Comparison of ENCODE assay signal across 9 cellular contexts in genomic region chr16:66523861-66524354, GRCh38. TPM values are rescaled to one million over a fixed set of nuclear protein-coding genes. Genes with fewer than 3 reads are reported as not detected.
A peak's percentile ranks its signal among the peaks of the same experiment; 100 is the strongest.
DNase-seq lines count a peak whose midpoint lies in the region; ATAC-seq and TF ChIP-seq lines count a peak whose summit lies in the region.
"Had no signal": no experiment of that assay in that cellular context is flagged by ENCODE, and none has a peak within 500 bp of the region (broad histone marks: within the 10 kb centered on the region; RNA-seq: fewer than 3 reads in every experiment).

No MANE protein-coding gene starts in this region.

- H3F3A ChIP-seq in Loucy (ENCODE audit: low read depth): peaks cover 13% of the 10 kb centered on the region

- H3K79me2 ChIP-seq in Loucy (ENCODE audit: insufficient read depth, low read length): peaks cover 8% of the 10 kb centered on the region; the same call in 1 of the 2 replicates

- no peaks in the 10 kb centered on the region for H3K9me3 Mint-ChIP-seq in activated naive CD4-positive, alpha-beta T cell treated with anti-CD3 and anti-CD28 coated beads, Interleukin-2, amount 10 ng/mL, durations not matched to agents 7 days and 5 days

- H3K27me3 ChIP-seq in Loucy (ENCODE audit: insufficient read depth, low read length, poor library complexity, severe bottlenecking): no peaks in the 10 kb centered on the region
- H3K27me3 ChIP-seq in stomach smooth muscle (ENCODE audit: control insufficient read depth in 1 of 2, insufficient read depth in 2 of 2, low read length in 2 of 2): no peaks in the 10 kb centered on the region
- no peaks in the 10 kb centered on the region for H3K27me3 ChIP-seq in foreskin keratinocyte

- H3K9ac ChIP-seq in Loucy (ENCODE audit: low read depth, low read length, poor library complexity, severe bottlenecking) (peak overlapping the region; percentile 63), stomach smooth muscle (ENCODE audit: low read length in 2 of 2) (no peak overlapping the region)

- no peaks in the 10 kb centered on the region for H4K20me1 ChIP-seq in Loucy (ENCODE audit: insufficient read depth, low read length, poor library complexity, severe bottlenecking)

- H3K4me3 ChIP-seq in Loucy (ENCODE audit: low read length, poor library complexity, severe bottlenecking): peak overlapping the region; percentile 57
- H3K4me3 ChIP-seq in stomach smooth muscle (ENCODE audit: low read length in 2 of 2): no peak overlapping the region

- H3K4me1 ChIP-seq in Loucy (ENCODE audit: insufficient read depth, low read length, poor library complexity, severe bottlenecking) (peaks cover 77% of the 10 kb centered on the region), stomach smooth muscle (ENCODE audit: control insufficient read depth, insufficient read depth, low read length) (peaks cover 19% of the 10 kb centered on the region), foreskin keratinocyte (peaks cover 14% of the 10 kb centered on the region)

- TF ChIP-seq CTCF in Loucy (conservative IDR thresholded peaks at IDR 0.05; ENCODE audit: low read length) (no peak), foreskin keratinocyte (conservative IDR thresholded peaks at IDR 0.05) (no peak)

- H3K9me2 ChIP-seq in Loucy (replicated peaks; ENCODE audit: low read depth, low read length): no peaks in the 10 kb centered on the region

- H3K9me3 ChIP-seq in Loucy (ENCODE audit: insufficient read depth, low read depth, low read length) (no peaks in the 10 kb centered on the region), stomach smooth muscle (ENCODE audit: control insufficient read depth in 2 of 2, low read length in 2 of 2) (no peaks in the 10 kb centered on the region)

- H3K4me2 ChIP-seq in Loucy (ENCODE audit: low read depth, low read length, poor library complexity, severe bottlenecking): peak overlapping the region; percentile 71

- H3K27ac ChIP-seq in caudate nucleus (ENCODE audit: low read depth, low read length) (peak overlapping the region; percentile 18), stomach smooth muscle (ENCODE audit: low read length) (peak overlapping the region; percentile 11), foreskin keratinocyte (no peak overlapping the region)
- H3K27ac ChIP-seq: C4-2B had no signal

- peaks cover 7% of the 10 kb centered on the region for H3K36me3 Mint-ChIP-seq in activated naive CD4-positive, alpha-beta T cell treated with anti-CD3 and anti-CD28 coated beads, Interleukin-2, amount 10 ng/mL, durations not matched to agents 7 days and 5 days

- H3K4me1 Mint-ChIP-seq in activated naive CD4-positive, alpha-beta T cell treated with anti-CD3 and anti-CD28 coated beads, Interleukin-2, amount 10 ng/mL, durations not matched to agents 7 days and 5 days: peaks cover 98% of the 10 kb centered on the region

- no peak overlapping the region for H2AFZ ChIP-seq in Loucy (ENCODE audit: low read length)

- peak overlapping the region; percentile 91 for H3K27ac Mint-ChIP-seq in activated naive CD4-positive, alpha-beta T cell treated with anti-CD3 and anti-CD28 coated beads, Interleukin-2, amount 10 ng/mL, durations not matched to agents 7 days and 5 days

- CTCF ChIA-PET in activated naive CD4-positive, alpha-beta T cell treated with anti-CD3 and anti-CD28 coated beads, Interleukin-2, amount 10 ng/mL, durations not matched to agents 7 days and 5 days (lab: Charles Lee): interaction anchor here (0.7 to 6.3 kb wide), 4 partner anchors 13 to 65 kb away, joined by 3 to 39 read pairs (median 7); partner anchors contain the start of genes CKLF and TK2

- peak overlapping the region; percentile 52 for H3K4me3 Mint-ChIP-seq in activated naive CD4-positive, alpha-beta T cell treated with anti-CD3 and anti-CD28 coated beads, Interleukin-2, amount 10 ng/mL, durations not matched to agents 7 days and 5 days

- ATAC-seq in foreskin keratinocyte (no peak), GM21717 (IDR thresholded peaks at IDR 0.05; ENCODE audit: unreplicated experiment) (no peak)

- peaks cover 4% of the 10 kb centered on the region for H3K27me3 Mint-ChIP-seq in activated naive CD4-positive, alpha-beta T cell treated with anti-CD3 and anti-CD28 coated beads, Interleukin-2, amount 10 ng/mL, durations not matched to agents 7 days and 5 days

- peak; percentile 70 for DNase-seq in activated naive CD4-positive, alpha-beta T cell treated with anti-CD3 and anti-CD28 coated beads, Interleukin-2, amount 10 ng/mL, durations not matched to agents 7 days and 5 days
- no peak for DNase-seq in activated naive CD4-positive, alpha-beta T cell (lab: John Stamatoyannopoulos, UW)
- DNase-seq in caudate nucleus (lab: John Stamatoyannopoulos, UW) (no peak), cerebellar nuclear complex (lab: John Stamatoyannopoulos, UW) (no peak), foreskin keratinocyte (no peak)

- peaks cover 5% of the 10 kb centered on the region; the same call in 1 of the 2 replicates for H3K36me3 ChIP-seq in Loucy (ENCODE audit: insufficient read depth, low read length)
- H3K36me3 ChIP-seq in stomach smooth muscle (ENCODE audit: control insufficient read depth in 2 of 2, insufficient read depth in 2 of 2, low read length in 2 of 2): peaks cover 27 to 48% of the 10 kb centered on the region in 2 donors

RNA-seq across cellular contexts. Expression of gene TK2, which starts 26.0 kb away (rescaled TPM):
- 14.0 and 14.9 TPM in 2 replicates for total RNA-seq in foreskin keratinocyte
- polyA plus RNA-seq in foreskin keratinocyte: 9.2 and 11.0 TPM in 2 replicates

RNA-seq across cellular contexts. Expression of gene CKLF, which starts 28.5 kb away (rescaled TPM):
- 44.2 and 52.3 TPM in 2 replicates for total RNA-seq in foreskin keratinocyte
- polyA plus RNA-seq in foreskin keratinocyte: 58.1 and 73.0 TPM in 2 replicates

RNA-seq across cellular contexts. Expression of gene CMTM1, which starts 42.3 kb away (rescaled TPM):
- total RNA-seq in foreskin keratinocyte: 2.1 and 2.3 TPM in 2 replicates
- polyA plus RNA-seq in foreskin keratinocyte: 0.11 and 0.19 TPM in 2 replicates

RNA-seq across cellular contexts. Expression of gene CMTM2, which starts 55.4 kb away (rescaled TPM):
- total RNA-seq in foreskin keratinocyte: not detected in 2 replicates
- not detected in 2 replicates for polyA plus RNA-seq in foreskin keratinocyte
